Comparison of ENCODE assay signal across 1 cellular context in the genomic region with DNA sequence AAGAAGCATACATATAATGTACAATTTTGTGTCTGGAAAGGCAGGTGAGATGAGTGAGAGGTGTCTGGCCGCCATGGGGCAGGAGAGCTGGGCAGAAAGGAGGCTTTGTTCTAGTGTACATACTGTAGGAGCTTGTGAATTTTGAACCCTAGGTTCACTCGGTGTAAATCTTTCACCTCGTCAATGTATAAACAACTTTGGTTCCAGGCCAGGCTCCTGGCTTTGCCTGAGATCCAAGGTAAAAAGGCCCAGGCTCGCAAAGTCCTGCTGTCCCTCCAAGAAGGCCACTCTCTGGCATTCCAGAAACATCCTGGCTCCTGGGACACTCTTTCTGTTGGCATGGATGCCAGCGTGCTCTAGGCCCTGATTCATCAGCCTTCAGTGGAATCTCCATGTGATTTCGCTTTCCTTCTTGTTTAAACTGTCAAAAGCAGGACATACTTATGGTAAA.
A peak's percentile ranks its signal among the peaks of the same experiment; 100 is the strongest.
TF ChIP-seq lines count a peak whose summit lies in the region.

No MANE protein-coding gene starts in this region.

TF ChIP-seq in liver, 16 proteins besides CTCF, POLR2A, EP300 and RAD21 (continued from another document):
- TF ChIP-seq, protein P1, sequence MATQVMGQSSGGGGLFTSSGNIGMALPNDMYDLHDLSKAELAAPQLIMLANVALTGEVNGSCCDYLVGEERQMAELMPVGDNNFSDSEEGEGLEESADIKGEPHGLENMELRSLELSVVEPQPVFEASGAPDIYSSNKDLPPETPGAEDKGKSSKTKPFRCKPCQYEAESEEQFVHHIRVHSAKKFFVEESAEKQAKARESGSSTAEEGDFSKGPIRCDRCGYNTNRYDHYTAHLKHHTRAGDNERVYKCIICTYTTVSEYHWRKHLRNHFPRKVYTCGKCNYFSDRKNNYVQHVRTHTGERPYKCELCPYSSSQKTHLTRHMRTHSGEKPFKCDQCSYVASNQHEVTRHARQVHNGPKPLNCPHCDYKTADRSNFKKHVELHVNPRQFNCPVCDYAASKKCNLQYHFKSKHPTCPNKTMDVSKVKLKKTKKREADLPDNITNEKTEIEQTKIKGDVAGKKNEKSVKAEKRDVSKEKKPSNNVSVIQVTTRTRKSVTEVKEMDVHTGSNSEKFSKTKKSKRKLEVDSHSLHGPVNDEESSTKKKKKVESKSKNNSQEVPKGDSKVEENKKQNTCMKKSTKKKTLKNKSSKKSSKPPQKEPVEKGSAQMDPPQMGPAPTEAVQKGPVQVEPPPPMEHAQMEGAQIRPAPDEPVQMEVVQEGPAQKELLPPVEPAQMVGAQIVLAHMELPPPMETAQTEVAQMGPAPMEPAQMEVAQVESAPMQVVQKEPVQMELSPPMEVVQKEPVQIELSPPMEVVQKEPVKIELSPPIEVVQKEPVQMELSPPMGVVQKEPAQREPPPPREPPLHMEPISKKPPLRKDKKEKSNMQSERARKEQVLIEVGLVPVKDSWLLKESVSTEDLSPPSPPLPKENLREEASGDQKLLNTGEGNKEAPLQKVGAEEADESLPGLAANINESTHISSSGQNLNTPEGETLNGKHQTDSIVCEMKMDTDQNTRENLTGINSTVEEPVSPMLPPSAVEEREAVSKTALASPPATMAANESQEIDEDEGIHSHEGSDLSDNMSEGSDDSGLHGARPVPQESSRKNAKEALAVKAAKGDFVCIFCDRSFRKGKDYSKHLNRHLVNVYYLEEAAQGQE (IDR thresholded peaks at IDR 0.05), result no peak
- TF ChIP-seq FOXA1 (IDR thresholded peaks at IDR 0.05), result no peak
- no peak for TF ChIP-seq GABPA (IDR thresholded peaks at IDR 0.05 in 1 of 2, conservative IDR thresholded peaks at IDR 0.05 in 1 of 2)
- no peak for TF ChIP-seq EGR1 (IDR thresholded peaks at IDR 0.05; ENCODE audit: low read depth in 2 of 2)
- TF ChIP-seq JUND (IDR thresholded peaks at IDR 0.05), result peak in 1 of 2 donors; percentile 16
- no peak for TF ChIP-seq NR2F2 (IDR thresholded peaks at IDR 0.05)
